In genomic region chr6:5997420-5998093, GRCh38 we compare ENCODE assay signal across 8 cellular contexts. TPM values are rescaled to one million over a fixed set of nuclear protein-coding genes. Genes with fewer than 3 reads are reported as not detected.
DNase-seq lines count a peak whose midpoint lies in the region; ATAC-seq and TF ChIP-seq lines count a peak whose summit lies in the region.

No MANE protein-coding gene starts in this region.

- H3K4me3 ChIP-seq in BE2C (ENCODE audit: low read depth, low read length) (peak overlapping the region; percentile 93), HL-60 (replicated peaks; ENCODE audit: insufficient read depth, low read length) (peak overlapping the region; percentile 66), iPS DF 6.9 (ENCODE audit: low read length) (peak overlapping the region; percentile 1; the same call in 1 of the 2 replicates), spleen (peak overlapping the region; percentile 46 to 79 (median 56))

- ATAC-seq in GM19351 (IDR thresholded peaks at IDR 0.05; ENCODE audit: unreplicated experiment): no peak
- ATAC-seq in HG02970 (IDR thresholded peaks at IDR 0.05; ENCODE audit: low FRiP score, unreplicated experiment): no peak

- no peak for TF ChIP-seq POLR2A in spleen (IDR thresholded peaks at IDR 0.05)

- peaks cover 83% of the 10 kb centered on the region for H3K27me3 ChIP-seq in BE2C
- peaks cover 44% of the 10 kb centered on the region for H3K27me3 ChIP-seq in HL-60 (ENCODE audit: insufficient read depth, poor library complexity, severe bottlenecking)
- H3K27me3 ChIP-seq in iPS DF 6.9 (ENCODE audit: control insufficient read depth, insufficient read depth, low read length): peaks cover 92% of the 10 kb centered on the region
- H3K27me3 ChIP-seq in spleen (replicated peaks in 1 of 7): peaks cover 7 to 100% (median 99%) of the 10 kb centered on the region in 7 donors

- TF ChIP-seq CTCF in BE2C (IDR thresholded peaks at IDR 0.05; ENCODE audit: low read depth, low read length): no peak
- no peak for TF ChIP-seq CTCF in HL-60 (IDR thresholded peaks at IDR 0.05; ENCODE audit: insufficient read depth, low read length)
- TF ChIP-seq CTCF in spleen (IDR thresholded peaks at IDR 0.05 in 8 of 11, conservative IDR thresholded peaks at IDR 0.05 in 3 of 11): no peak

- peaks cover 5% of the 10 kb centered on the region for H3K9me3 ChIP-seq in BE2C
- no peaks in the 10 kb centered on the region for H3K9me3 ChIP-seq in iPS DF 6.9 (ENCODE audit: control insufficient read depth, insufficient read depth, low read length)
- peaks cover 0 to 32% (median 3%) of the 10 kb centered on the region in 8 donors for H3K9me3 ChIP-seq in spleen

- DNase-seq in BE2C (peak; percentile 38), HL-60 (ENCODE audit: low read depth in 1 of 2, low spot score in 1 of 2) (peak in 1 of 2 experiments; percentile 43), iPS DF 6.9 (ENCODE audit: low read depth, low spot score) (no peak), spleen (peak; percentile 90), Ammon's horn (ENCODE audit: low spot score) (no peak)
- peak; percentile 35 to 43 for DNase-seq in activated T-cell treated with anti-CD3 and anti-CD28 coated beads, Interleukin-2, amount 50 U/mL, for 48 hours

- WGBS in iPS DF 6.9 (ENCODE audit: insufficient coverage, insufficient read length): no CpG with 5 or more reads among the region's 23 CpGs
- WGBS in spleen, 5 donors: 3 to 5% (median 4%) methylated on average over 23 of the region's 23 CpGs

- H3K4me1 ChIP-seq in BE2C (0 out of 2 replicates have a peak, but pooled peaks cover 3% of the 10 kb centered on the region), iPS DF 6.9 (ENCODE audit: control insufficient read depth, insufficient read depth, low read length) (peaks cover 15% of the 10 kb centered on the region; the same call in 1 of the 2 replicates), spleen (peaks cover 32 to 84% (median 58%) of the 10 kb centered on the region in 6 donors)

- intact Hi-C loops in spleen (cut with DNase I; ENCODE audit: low total_unique reads): no loop called here

- H3K27ac ChIP-seq in HL-60 (replicated peaks) (no peak overlapping the region), iPS DF 6.9 (ENCODE audit: low read length) (no peak overlapping the region), spleen (peak overlapping the region; percentile 58 to 88 (median 78))

- H3K36me3 ChIP-seq in BE2C (no peaks in the 10 kb centered on the region), iPS DF 6.9 (ENCODE audit: control insufficient read depth, insufficient read depth, low read length) (no peaks in the 10 kb centered on the region), spleen (no peaks in the 10 kb centered on the region)

RNA-seq across cellular contexts. Expression of gene NRN1, which starts 9.2 kb away (rescaled TPM):
- 0.36 TPM for polyA plus RNA-seq in BE2C (2012; ENCODE audit: insufficient read depth, insufficient read length, low read depth)
- 10 to 100 TPM; 15.4 to 28.5 (median 21.2) TPM for total RNA-seq in spleen
- 10 to 100 TPM in 1 of 3 donors, 1 to 10 TPM in 2; 6.9 to 16.2 (median 8.7) TPM for polyA plus RNA-seq in spleen

Comparison
In these comparisons a context has a peak if more than half of its experiments do, and no peak if none do; other contexts are left out.
1. DNase-seq: peak in BE2C (single experiment), activated T-cell treated with anti-CD3 and anti-CD28 coated beads, Interleukin-2, amount 50 U/mL, for 48 hours (2 of 2) and spleen (single experiment); none in iPS DF 6.9 (single experiment) and Ammon's horn (single experiment).
2. H3K4me3 ChIP-seq: peak in every context shown above with its lines; median percentile 93 in BE2C; 66 in HL-60; 56 in spleen; 1 in iPS DF 6.9.
3. H3K27ac ChIP-seq: peak in spleen (8 of 8); none in HL-60 (single experiment) and iPS DF 6.9 (single experiment).